Comparison of ENCODE assay signal across 8 cellular contexts in the genomic region with DNA sequence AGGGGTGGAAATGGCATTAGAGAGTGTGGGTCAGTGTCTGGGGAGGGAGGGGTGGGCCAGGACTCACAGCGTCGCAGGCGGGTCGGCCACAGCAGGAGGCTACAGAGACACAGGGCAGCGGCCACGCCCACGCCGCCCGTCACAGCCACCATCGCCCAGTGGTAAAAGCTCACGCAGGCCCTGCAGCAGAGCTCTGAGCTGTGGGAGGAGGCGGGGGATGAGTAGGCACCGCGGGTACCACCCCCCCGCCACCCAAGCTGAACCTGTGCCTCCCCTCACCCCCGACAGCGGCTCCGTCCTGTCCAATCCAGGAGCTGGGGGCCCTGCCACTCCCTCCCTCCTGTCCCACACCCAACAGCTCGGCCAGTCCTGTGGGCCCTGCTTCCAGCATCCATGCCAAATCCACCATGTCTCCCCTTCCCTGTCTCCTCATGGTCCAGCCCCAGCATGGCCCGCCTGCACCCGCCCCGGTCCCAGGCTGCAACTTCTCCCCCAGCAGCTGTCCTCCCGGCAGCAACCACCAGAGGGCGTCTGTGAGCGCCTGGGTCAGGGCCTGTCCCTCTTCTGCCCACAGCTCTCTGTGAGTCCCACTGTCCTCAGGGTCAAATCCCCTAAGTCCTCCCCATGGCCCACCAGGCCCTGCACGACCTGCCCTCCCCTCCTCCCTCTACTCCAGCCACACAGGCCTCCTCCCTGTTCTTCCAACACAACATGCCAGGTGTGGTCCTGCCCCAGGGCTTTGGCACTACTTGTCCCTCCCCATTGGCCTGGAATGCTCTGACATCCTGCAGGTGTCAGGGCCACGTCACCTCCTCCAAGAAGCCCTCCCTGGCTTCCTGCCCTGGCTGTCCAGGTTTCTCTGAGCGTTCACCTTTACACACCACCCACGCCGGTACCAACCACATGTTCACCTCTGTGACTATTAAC. TPM values are rescaled to one million over a fixed set of nuclear protein-coding genes. Genes with fewer than 3 reads are reported as not detected.
DNase-seq lines count a peak whose midpoint lies in the region; ATAC-seq and TF ChIP-seq lines count a peak whose summit lies in the region.

No MANE protein-coding gene starts in this region.

- no peaks in the 10 kb centered on the region for H3K4me1 ChIP-seq in adrenal gland (replicated peaks in 1 of 2)
- peaks cover 11% of the 10 kb centered on the region for H3K4me1 ChIP-seq in left ventricle myocardium inferior

- intact Hi-C loops in adrenal gland (cut with DNase I) (loop anchor here (5.0 kb wide), 2 partner anchors 67 to 72 kb away; no protein-coding TSS in a partner anchor), left ventricle myocardium inferior (cut with micrococcal nuclease) (no loop called here)

- WGBS in adrenal gland, 4 donors: 49 to 72% (median 52%) methylated on average over 23 to 28 of the region's 30 CpGs

- H3K27me3 ChIP-seq in HL-60 (ENCODE audit: insufficient read depth, poor library complexity, severe bottlenecking) (no peaks in the 10 kb centered on the region), adrenal gland (no peaks in the 10 kb centered on the region), left ventricle myocardium inferior (ENCODE audit: low read depth) (no peaks in the 10 kb centered on the region)

- ATAC-seq in GM18858 (IDR thresholded peaks at IDR 0.05; ENCODE audit: unreplicated experiment): no peak
- no peak for ATAC-seq in HG02884 (IDR thresholded peaks at IDR 0.05; ENCODE audit: unreplicated experiment)

- DNase-seq in HL-60 (ENCODE audit: low read depth in 1 of 2, low spot score in 1 of 2) (peak in 1 of 2 experiments; percentile 71), T-helper 2 cell (peak; percentile 48 to 74 (median 67)), adrenal gland (peak; percentile 73 to 89 (median 80)), left ventricle myocardium inferior (peak; percentile 71), retinal pigment epithelial cell (ENCODE audit: low read depth) (no peak)

- H3K36me3 ChIP-seq in adrenal gland (replicated peaks in 1 of 2) (peaks cover 0 to 8% of the 10 kb centered on the region in 2 donors), left ventricle myocardium inferior (peaks cover 14% of the 10 kb centered on the region)

- TF ChIP-seq CTCF in C4-2B (conservative IDR thresholded peaks at IDR 0.05) (peak; percentile 98), HL-60 (IDR thresholded peaks at IDR 0.05; ENCODE audit: insufficient read depth, low read length) (peak; percentile 86), adrenal gland (IDR thresholded peaks at IDR 0.05) (peak; percentile 94 to 97 (median 96)), left ventricle myocardium inferior (IDR thresholded peaks at IDR 0.05; ENCODE audit: borderline replicate concordance) (peak; percentile 94), retinal pigment epithelial cell (conservative IDR thresholded peaks at IDR 0.05; ENCODE audit: low read depth, low read length) (peak; percentile 97)

- no peak overlapping the region for H3K27ac ChIP-seq in C4-2B
- no peak overlapping the region for H3K27ac ChIP-seq in HL-60 (replicated peaks)
- no peak overlapping the region for H3K27ac ChIP-seq in adrenal gland
- no peak overlapping the region for H3K27ac ChIP-seq in left ventricle myocardium inferior (replicated peaks)

- TF ChIP-seq POLR2A in adrenal gland (IDR thresholded peaks at IDR 0.05): no peak

- H3K9me3 ChIP-seq in adrenal gland (replicated peaks in 1 of 3) (no peaks in the 10 kb centered on the region), left ventricle myocardium inferior (replicated peaks) (no peaks in the 10 kb centered on the region)

- no peak overlapping the region for H3K4me3 ChIP-seq in HL-60 (replicated peaks; ENCODE audit: insufficient read depth, low read length)
- H3K4me3 ChIP-seq in adrenal gland: no peak overlapping the region
- H3K4me3 ChIP-seq in left ventricle myocardium inferior: no peak overlapping the region
- H3K4me3 ChIP-seq in retinal pigment epithelial cell (ENCODE audit: low read length): no peak overlapping the region

RNA-seq across cellular contexts. Expression of a gene that starts 6.0 kb away (rescaled TPM):
- 1 to 10 TPM in 2 of 8 donors, under 1 TPM in 2, not detected in 4; 0.68 to 3.6 (median 1.1) TPM for total RNA-seq in adrenal gland
- polyA plus RNA-seq in adrenal gland: 1 to 10 TPM in 2 of 3 donors, not detected in 1; 1.1 to 3.5 TPM
- total RNA-seq in left ventricle myocardium inferior: not detected

RNA-seq across cellular contexts. Expression of a gene that starts 12.4 kb away (rescaled TPM):
- total RNA-seq in adrenal gland (100 to 1,000 TPM in 2 of 8 donors, 10 to 100 TPM in 6; 48.0 to 123 (median 66.9) TPM), left ventricle myocardium inferior (23.5 TPM)
- polyA plus RNA-seq in adrenal gland: 10 to 100 TPM; 18.5 to 89.3 (median 48.5) TPM

RNA-seq across cellular contexts. Expression of a gene that starts 27.7 kb away (rescaled TPM):
- total RNA-seq in adrenal gland: 100 to 1,000 TPM in 5 of 8 donors, 10 to 100 TPM in 3; 49.3 to 137 (median 105) TPM
- 100 to 1,000 TPM in 1 of 3 donors, 10 to 100 TPM in 2; 18.1 to 178 (median 100.0) TPM for polyA plus RNA-seq in adrenal gland
- total RNA-seq in left ventricle myocardium inferior: 34.8 TPM

RNA-seq across cellular contexts. Expression of a gene that starts 38.9 kb away (rescaled TPM):
- total RNA-seq in adrenal gland: 10 to 100 TPM; 17.9 to 85.0 (median 41.7) TPM
- polyA plus RNA-seq in adrenal gland: 10 to 100 TPM; 24.4 to 59.1 (median 26.4) TPM
- 20.7 TPM for total RNA-seq in left ventricle myocardium inferior

RNA-seq across cellular contexts. Expression of a gene that starts 40.3 kb away (rescaled TPM):
- 1 to 10 TPM; 2.0 to 5.9 (median 3.4) TPM for total RNA-seq in adrenal gland
- 1 to 10 TPM; 1.6 to 4.9 (median 2.6) TPM for polyA plus RNA-seq in adrenal gland
- total RNA-seq in left ventricle myocardium inferior: 1.6 TPM
